In genomic region chr9:71911061-71911907, GRCh38 we compare ENCODE assay signal across 1 cellular context.
A peak's percentile ranks its signal among the peaks of the same experiment; 100 is the strongest.
TF ChIP-seq lines count a peak whose summit lies in the region.

Gene ABHD17B, minus strand, starts transcription at chr9:71911193. Its CDS starts 36,113 bp downstream, at chr9:71875080.
Gene C9orf85, plus strand, starts transcription at chr9:71911639. Its CDS starts 96 bp downstream, at chr9:71911735.

TF ChIP-seq in WTC11, 78 proteins besides CTCF, POLR2A, EP300 and RAD21 (continued from another document and continues in another):
- TF ChIP-seq, protein P1, sequence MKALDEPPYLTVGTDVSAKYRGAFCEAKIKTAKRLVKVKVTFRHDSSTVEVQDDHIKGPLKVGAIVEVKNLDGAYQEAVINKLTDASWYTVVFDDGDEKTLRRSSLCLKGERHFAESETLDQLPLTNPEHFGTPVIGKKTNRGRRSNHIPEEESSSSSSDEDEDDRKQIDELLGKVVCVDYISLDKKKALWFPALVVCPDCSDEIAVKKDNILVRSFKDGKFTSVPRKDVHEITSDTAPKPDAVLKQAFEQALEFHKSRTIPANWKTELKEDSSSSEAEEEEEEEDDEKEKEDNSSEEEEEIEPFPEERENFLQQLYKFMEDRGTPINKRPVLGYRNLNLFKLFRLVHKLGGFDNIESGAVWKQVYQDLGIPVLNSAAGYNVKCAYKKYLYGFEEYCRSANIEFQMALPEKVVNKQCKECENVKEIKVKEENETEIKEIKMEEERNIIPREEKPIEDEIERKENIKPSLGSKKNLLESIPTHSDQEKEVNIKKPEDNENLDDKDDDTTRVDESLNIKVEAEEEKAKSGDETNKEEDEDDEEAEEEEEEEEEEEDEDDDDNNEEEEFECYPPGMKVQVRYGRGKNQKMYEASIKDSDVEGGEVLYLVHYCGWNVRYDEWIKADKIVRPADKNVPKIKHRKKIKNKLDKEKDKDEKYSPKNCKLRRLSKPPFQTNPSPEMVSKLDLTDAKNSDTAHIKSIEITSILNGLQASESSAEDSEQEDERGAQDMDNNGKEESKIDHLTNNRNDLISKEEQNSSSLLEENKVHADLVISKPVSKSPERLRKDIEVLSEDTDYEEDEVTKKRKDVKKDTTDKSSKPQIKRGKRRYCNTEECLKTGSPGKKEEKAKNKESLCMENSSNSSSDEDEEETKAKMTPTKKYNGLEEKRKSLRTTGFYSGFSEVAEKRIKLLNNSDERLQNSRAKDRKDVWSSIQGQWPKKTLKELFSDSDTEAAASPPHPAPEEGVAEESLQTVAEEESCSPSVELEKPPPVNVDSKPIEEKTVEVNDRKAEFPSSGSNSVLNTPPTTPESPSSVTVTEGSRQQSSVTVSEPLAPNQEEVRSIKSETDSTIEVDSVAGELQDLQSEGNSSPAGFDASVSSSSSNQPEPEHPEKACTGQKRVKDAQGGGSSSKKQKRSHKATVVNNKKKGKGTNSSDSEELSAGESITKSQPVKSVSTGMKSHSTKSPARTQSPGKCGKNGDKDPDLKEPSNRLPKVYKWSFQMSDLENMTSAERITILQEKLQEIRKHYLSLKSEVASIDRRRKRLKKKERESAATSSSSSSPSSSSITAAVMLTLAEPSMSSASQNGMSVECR (CRISPR knock-in tag; IDR thresholded peaks at IDR 0.05; ENCODE audit: borderline replicate concordance): peak; percentile 71; the same call in 1 of the 2 replicates
- TF ChIP-seq TEAD4 (CRISPR knock-in tag; IDR thresholded peaks at IDR 0.05) (0 out of 2 replicates have a peak, but pooled peaks have one; percentile 57), SMAD3 (CRISPR knock-in tag; IDR thresholded peaks at IDR 0.05; ENCODE audit: borderline replicate concordance) (no peak), FOXK1 (CRISPR knock-in tag; IDR thresholded peaks at IDR 0.05) (peak; percentile 33; the same call in 1 of the 2 replicates), ZNF423 (CRISPR knock-in tag; IDR thresholded peaks at IDR 0.05) (no peak), MXD4 (CRISPR knock-in tag; IDR thresholded peaks at IDR 0.05; ENCODE audit: borderline replicate concordance) (no peak), ZSCAN18 (CRISPR knock-in tag; IDR thresholded peaks at IDR 0.05) (no peak), HMGA2 (CRISPR knock-in tag; IDR thresholded peaks at IDR 0.05) (no peak), ZNF671 (CRISPR knock-in tag; IDR thresholded peaks at IDR 0.05) (no peak), ESRRA (CRISPR knock-in tag; IDR thresholded peaks at IDR 0.05; ENCODE audit: borderline replicate concordance) (no peak), E2F4 (CRISPR knock-in tag; IDR thresholded peaks at IDR 0.05; ENCODE audit: borderline replicate concordance, low read depth) (no peak), GRHL2 (CRISPR knock-in tag; IDR thresholded peaks at IDR 0.05; ENCODE audit: insufficient replicate concordance, severe bottlenecking) (no peak), SOX15 (CRISPR knock-in tag; IDR thresholded peaks at IDR 0.05) (no peak), ZNF425 (CRISPR knock-in tag; conservative IDR thresholded peaks at IDR 0.05) (no peak), GABPB1 (CRISPR knock-in tag; IDR thresholded peaks at IDR 0.05) (no peak; the same call in none of the 2 replicates), EMX1 (CRISPR knock-in tag; IDR thresholded peaks at IDR 0.05) (no peak), PRDM15 (CRISPR knock-in tag; IDR thresholded peaks at IDR 0.05) (no peak), PRRX2 (CRISPR knock-in tag; IDR thresholded peaks at IDR 0.05) (no peak), ZNF317 (CRISPR knock-in tag; IDR thresholded peaks at IDR 0.05; ENCODE audit: borderline replicate concordance, low read depth) (no peak), ZNF232 (CRISPR knock-in tag; IDR thresholded peaks at IDR 0.05) (peak; percentile 70; the same call in 1 of the 2 replicates), ZNF416 (CRISPR knock-in tag; IDR thresholded peaks at IDR 0.05) (no peak), ERG (CRISPR knock-in tag; IDR thresholded peaks at IDR 0.05) (no peak), ZBTB21 (CRISPR knock-in tag; IDR thresholded peaks at IDR 0.05; ENCODE audit: borderline replicate concordance) (no peak)
- TF ChIP-seq, protein P2, sequence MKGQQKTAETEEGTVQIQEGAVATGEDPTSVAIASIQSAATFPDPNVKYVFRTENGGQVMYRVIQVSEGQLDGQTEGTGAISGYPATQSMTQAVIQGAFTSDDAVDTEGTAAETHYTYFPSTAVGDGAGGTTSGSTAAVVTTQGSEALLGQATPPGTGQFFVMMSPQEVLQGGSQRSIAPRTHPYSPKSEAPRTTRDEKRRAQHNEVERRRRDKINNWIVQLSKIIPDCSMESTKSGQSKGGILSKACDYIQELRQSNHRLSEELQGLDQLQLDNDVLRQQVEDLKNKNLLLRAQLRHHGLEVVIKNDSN (CRISPR knock-in tag; IDR thresholded peaks at IDR 0.05): peak; percentile 96
- TF ChIP-seq, protein P3, sequence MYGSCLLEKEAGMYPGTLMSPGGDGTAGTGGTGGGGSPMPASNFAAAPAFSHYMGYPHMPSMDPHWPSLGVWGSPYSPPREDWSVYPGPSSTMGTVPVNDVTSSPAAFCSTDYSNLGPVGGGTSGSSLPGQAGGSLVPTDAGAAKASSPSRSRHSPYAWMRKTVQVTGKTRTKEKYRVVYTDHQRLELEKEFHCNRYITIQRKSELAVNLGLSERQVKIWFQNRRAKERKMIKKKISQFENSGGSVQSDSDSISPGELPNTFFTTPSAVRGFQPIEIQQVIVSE (CRISPR knock-in tag; IDR thresholded peaks at IDR 0.05; ENCODE audit: borderline replicate concordance): no peak
- TF ChIP-seq, protein P4, sequence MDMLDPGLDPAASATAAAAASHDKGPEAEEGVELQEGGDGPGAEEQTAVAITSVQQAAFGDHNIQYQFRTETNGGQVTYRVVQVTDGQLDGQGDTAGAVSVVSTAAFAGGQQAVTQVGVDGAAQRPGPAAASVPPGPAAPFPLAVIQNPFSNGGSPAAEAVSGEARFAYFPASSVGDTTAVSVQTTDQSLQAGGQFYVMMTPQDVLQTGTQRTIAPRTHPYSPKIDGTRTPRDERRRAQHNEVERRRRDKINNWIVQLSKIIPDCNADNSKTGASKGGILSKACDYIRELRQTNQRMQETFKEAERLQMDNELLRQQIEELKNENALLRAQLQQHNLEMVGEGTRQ (CRISPR knock-in tag; IDR thresholded peaks at IDR 0.05): peak; percentile 96
- TF ChIP-seq, protein P5, sequence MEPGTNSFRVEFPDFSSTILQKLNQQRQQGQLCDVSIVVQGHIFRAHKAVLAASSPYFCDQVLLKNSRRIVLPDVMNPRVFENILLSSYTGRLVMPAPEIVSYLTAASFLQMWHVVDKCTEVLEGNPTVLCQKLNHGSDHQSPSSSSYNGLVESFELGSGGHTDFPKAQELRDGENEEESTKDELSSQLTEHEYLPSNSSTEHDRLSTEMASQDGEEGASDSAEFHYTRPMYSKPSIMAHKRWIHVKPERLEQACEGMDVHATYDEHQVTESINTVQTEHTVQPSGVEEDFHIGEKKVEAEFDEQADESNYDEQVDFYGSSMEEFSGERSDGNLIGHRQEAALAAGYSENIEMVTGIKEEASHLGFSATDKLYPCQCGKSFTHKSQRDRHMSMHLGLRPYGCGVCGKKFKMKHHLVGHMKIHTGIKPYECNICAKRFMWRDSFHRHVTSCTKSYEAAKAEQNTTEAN (CRISPR knock-in tag; IDR thresholded peaks at IDR 0.05): 0 out of 2 replicates have a peak, but pooled peaks have one; percentile 23
- TF ChIP-seq, protein P6, sequence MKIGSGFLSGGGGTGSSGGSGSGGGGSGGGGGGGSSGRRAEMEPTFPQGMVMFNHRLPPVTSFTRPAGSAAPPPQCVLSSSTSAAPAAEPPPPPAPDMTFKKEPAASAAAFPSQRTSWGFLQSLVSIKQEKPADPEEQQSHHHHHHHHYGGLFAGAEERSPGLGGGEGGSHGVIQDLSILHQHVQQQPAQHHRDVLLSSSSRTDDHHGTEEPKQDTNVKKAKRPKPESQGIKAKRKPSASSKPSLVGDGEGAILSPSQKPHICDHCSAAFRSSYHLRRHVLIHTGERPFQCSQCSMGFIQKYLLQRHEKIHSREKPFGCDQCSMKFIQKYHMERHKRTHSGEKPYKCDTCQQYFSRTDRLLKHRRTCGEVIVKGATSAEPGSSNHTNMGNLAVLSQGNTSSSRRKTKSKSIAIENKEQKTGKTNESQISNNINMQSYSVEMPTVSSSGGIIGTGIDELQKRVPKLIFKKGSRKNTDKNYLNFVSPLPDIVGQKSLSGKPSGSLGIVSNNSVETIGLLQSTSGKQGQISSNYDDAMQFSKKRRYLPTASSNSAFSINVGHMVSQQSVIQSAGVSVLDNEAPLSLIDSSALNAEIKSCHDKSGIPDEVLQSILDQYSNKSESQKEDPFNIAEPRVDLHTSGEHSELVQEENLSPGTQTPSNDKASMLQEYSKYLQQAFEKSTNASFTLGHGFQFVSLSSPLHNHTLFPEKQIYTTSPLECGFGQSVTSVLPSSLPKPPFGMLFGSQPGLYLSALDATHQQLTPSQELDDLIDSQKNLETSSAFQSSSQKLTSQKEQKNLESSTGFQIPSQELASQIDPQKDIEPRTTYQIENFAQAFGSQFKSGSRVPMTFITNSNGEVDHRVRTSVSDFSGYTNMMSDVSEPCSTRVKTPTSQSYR (CRISPR knock-in tag; IDR thresholded peaks at IDR 0.05): peak; percentile 72; the same call in 1 of the 2 replicates
